1 cellular context compared by ENCODE assay signal in the genomic region with DNA sequence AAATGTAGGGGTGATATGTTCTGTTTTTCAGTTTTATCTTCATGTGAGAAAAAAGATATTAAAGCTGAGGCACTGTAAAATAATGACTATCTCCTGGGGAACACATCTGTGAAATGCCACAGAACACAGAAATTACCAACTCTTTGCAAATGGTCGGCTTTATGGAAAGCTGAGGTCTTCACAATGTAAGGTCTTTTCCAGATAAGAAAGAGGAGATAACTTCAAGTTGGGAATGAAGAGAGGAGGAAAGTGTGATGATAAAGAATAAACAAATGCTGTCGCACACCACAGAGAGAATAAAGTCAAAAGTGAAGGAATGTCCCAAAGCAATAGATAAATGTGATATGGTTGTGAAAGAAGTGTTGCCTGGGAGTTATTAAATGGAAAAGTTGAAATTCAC.
TF ChIP-seq lines count a peak whose summit lies in the region.

No MANE protein-coding gene starts in this region.

TF ChIP-seq in IMR-90, 13 proteins besides CTCF, POLR2A, EP300 and RAD21 (continued from another document):
- TF ChIP-seq MXI1 (IDR thresholded peaks at IDR 0.05; ENCODE audit: borderline replicate concordance, low read depth, low read length) (no peak), RCOR1 (IDR thresholded peaks at IDR 0.05; ENCODE audit: insufficient replicate concordance, low read length) (no peak), RFX5 (IDR thresholded peaks at IDR 0.05; ENCODE audit: low read depth, low read length) (no peak), CHD1 (IDR thresholded peaks at IDR 0.05; ENCODE audit: low read depth, low read length) (no peak), MAZ (IDR thresholded peaks at IDR 0.05; ENCODE audit: borderline replicate concordance, low read depth, low read length) (no peak), MAFK (IDR thresholded peaks at IDR 0.05; ENCODE audit: low read depth, low read length) (no peak), FOS (IDR thresholded peaks at IDR 0.05; ENCODE audit: low read depth, low read length) (no peak), CEBPB (IDR thresholded peaks at IDR 0.05; ENCODE audit: low read depth, low read length) (no peak)
- TF ChIP-seq, protein P1, sequence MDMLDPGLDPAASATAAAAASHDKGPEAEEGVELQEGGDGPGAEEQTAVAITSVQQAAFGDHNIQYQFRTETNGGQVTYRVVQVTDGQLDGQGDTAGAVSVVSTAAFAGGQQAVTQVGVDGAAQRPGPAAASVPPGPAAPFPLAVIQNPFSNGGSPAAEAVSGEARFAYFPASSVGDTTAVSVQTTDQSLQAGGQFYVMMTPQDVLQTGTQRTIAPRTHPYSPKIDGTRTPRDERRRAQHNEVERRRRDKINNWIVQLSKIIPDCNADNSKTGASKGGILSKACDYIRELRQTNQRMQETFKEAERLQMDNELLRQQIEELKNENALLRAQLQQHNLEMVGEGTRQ (IDR thresholded peaks at IDR 0.05; ENCODE audit: low read depth, low read length): no peak
